In genomic region chr15:41161336-41161735, GRCh38 we compare ENCODE assay signal across 16 cellular contexts. TPM values are rescaled to one million over a fixed set of nuclear protein-coding genes. Genes with fewer than 3 reads are reported as not detected.
DNase-seq lines count a peak whose midpoint lies in the region; ATAC-seq lines count a peak whose summit lies in the region.
"Had no signal": no experiment of that assay in that cellular context is flagged by ENCODE, and none has a peak within 500 bp of the region (broad histone marks: within the 10 kb centered on the region; RNA-seq: fewer than 3 reads in every experiment).

No MANE protein-coding gene starts in this region.

- H3K4ac ChIP-seq in mesenchymal stem cell (ENCODE audit: low read depth in 1 of 2, low read length in 2 of 2) = no peak overlapping the region

- no peaks in the 10 kb centered on the region for H3K27me3 ChIP-seq in SJSA1 (replicated peaks)
- H3K27me3 ChIP-seq in mesenchymal stem cell (ENCODE audit: control insufficient read depth in 1 of 2, insufficient read depth in 1 of 2, low read length in 2 of 2) = no peaks in the 10 kb centered on the region

- WGBS in mesenchymal stem cell = 78% methylated on average over 3 of the region's 6 CpGs

- no peak overlapping the region for H3K23ac ChIP-seq in mesenchymal stem cell (ENCODE audit: low read length in 2 of 2)

- H4K91ac ChIP-seq in mesenchymal stem cell (ENCODE audit: low read length) = no peak overlapping the region

- H3K9me3 ChIP-seq in SJSA1 (replicated peaks) (no peaks in the 10 kb centered on the region), mesenchymal stem cell (ENCODE audit: control insufficient read depth, low read length) (no peaks in the 10 kb centered on the region)

- no peak overlapping the region for H2BK12ac ChIP-seq in mesenchymal stem cell (ENCODE audit: low read length in 2 of 2)

- no peak overlapping the region for H3K14ac ChIP-seq in mesenchymal stem cell (ENCODE audit: low read length in 2 of 2)

- no peak overlapping the region for H3K4me3 ChIP-seq in SJSA1
- no peak overlapping the region for H3K4me3 ChIP-seq in mesenchymal stem cell (ENCODE audit: insufficient read depth in 1 of 2, low read depth in 1 of 2, low read length in 2 of 2)

- no peak overlapping the region for H2AK5ac ChIP-seq in mesenchymal stem cell (ENCODE audit: low read length, severe bottlenecking)

- no peak overlapping the region for H2BK15ac ChIP-seq in mesenchymal stem cell (ENCODE audit: low read depth, poor library complexity, severe bottlenecking)

- DNase-seq in Caki2 (ENCODE audit: low read depth) (peak; percentile 25), SJSA1 (ENCODE audit: low read depth in 1 of 2, low spot score in 2 of 2) (no peak), epithelial cell of prostate (ENCODE audit: low read depth, low spot score) (peak; percentile 5), mesenchymal stem cell (peak; percentile 4), NCI-H510A treated with DMSO at 0.1 percent for 48 hours (lab: John Stamatoyannopoulos, UW) (no peak)
- DNase-seq in stimulated activated naive CD4-positive, alpha-beta T cell (lab: John Stamatoyannopoulos, UW) = no peak
- DNase-seq in effector CD8-positive, alpha-beta T cell (lab: John Stamatoyannopoulos, UW) = no peak
- DNase-seq: activated CD4-positive, alpha-beta T cell treated with anti-CD3 and anti-CD28 coated beads, Interleukin-2, amount 50 U/mL, for 4 hours; activated naive CD4-positive, alpha-beta T cell; anterior cingulate cortex; CD4-positive, alpha-beta memory T cell; NCI-H187 treated with DMSO at 0.1 percent for 48 hours; NCI-H446 treated with DMSO at 0.1 percent for 48 hours; RPMI8226 had no signal

- no peak overlapping the region for H3K18ac ChIP-seq in mesenchymal stem cell (ENCODE audit: low read depth in 1 of 2, low read length in 2 of 2)

- H2AFZ ChIP-seq in mesenchymal stem cell (ENCODE audit: low read depth, low read length) = no peak overlapping the region

- peak overlapping the region; percentile 84 for H3K27ac ChIP-seq in SJSA1
- no peak overlapping the region for H3K27ac ChIP-seq in epithelial cell of prostate
- no peak overlapping the region for H3K27ac ChIP-seq in mesenchymal stem cell (ENCODE audit: low read length, poor library complexity, severe bottlenecking)
- H3K27ac ChIP-seq: KMS-11 had no signal

- no peak overlapping the region for H4K8ac ChIP-seq in mesenchymal stem cell (ENCODE audit: low read length)

- H3K36me3 ChIP-seq in SJSA1 (no peaks in the 10 kb centered on the region), mesenchymal stem cell (ENCODE audit: control insufficient read depth in 1 of 2, insufficient read depth in 2 of 2, low read depth in 1 of 2, low read length in 2 of 2) (no peaks in the 10 kb centered on the region)

- ATAC-seq in GM19328 (IDR thresholded peaks at IDR 0.05; ENCODE audit: unreplicated experiment) = no peak

- in situ Hi-C loops in Caki2 (cut with HindIII; ENCODE audit: low pct_unique_long_range_greater_than_20kb, low sequenced_read_pairs) = no loop called here

- H3K4me2 ChIP-seq in mesenchymal stem cell (ENCODE audit: low read length, poor library complexity, severe bottlenecking) = no peak overlapping the region
- H3K4me2 ChIP-seq: KMS-11 had no signal

- H3K9ac ChIP-seq in mesenchymal stem cell (ENCODE audit: low read length) = no peak overlapping the region
- H3K9ac ChIP-seq: KMS-11 had no signal

- H3K4me1 ChIP-seq in SJSA1 (replicated peaks) = peaks cover 22% of the 10 kb centered on the region
- peaks cover 3% of the 10 kb centered on the region for H3K4me1 ChIP-seq in mesenchymal stem cell (ENCODE audit: control insufficient read depth, insufficient read depth, low read depth, low read length)

- no peak overlapping the region for H2BK5ac ChIP-seq in mesenchymal stem cell (ENCODE audit: low read depth, low read length, poor library complexity, severe bottlenecking)

- H2BK120ac ChIP-seq in mesenchymal stem cell (ENCODE audit: low read depth, low read length) = no peak overlapping the region

- no peaks in the 10 kb centered on the region for H3K79me1 ChIP-seq in mesenchymal stem cell (replicated peaks; ENCODE audit: low read length, poor library complexity, severe bottlenecking)

RNA-seq across cellular contexts. Expression of gene INO80, which starts 45.3 kb away (rescaled TPM):
- 41.1 and 45.9 TPM in 2 replicates for total RNA-seq in Caki2 (2014; rRNA removed; shearing (Covaris generic); ENCODE audit: low replicate concordance)
- 25.5 and 35.0 TPM in 2 replicates for total RNA-seq in SJSA1 (2014; rRNA removed; shearing (Covaris generic))
- 8.4 TPM for polyA plus RNA-seq in mesenchymal stem cell (2013, experiment 1 of 2)
- polyA plus RNA-seq in mesenchymal stem cell (2013, experiment 2 of 2) = 8.1 TPM

Comparison
In these comparisons a context has a peak if more than half of its experiments do, and no peak if none do; other contexts are left out.
1. DNase-seq: peak in Caki2 (single experiment), epithelial cell of prostate (single experiment) and mesenchymal stem cell (single experiment); none in SJSA1 (0 of 2), NCI-H510A treated with DMSO at 0.1 percent for 48 hours (single experiment), stimulated activated naive CD4-positive, alpha-beta T cell (0 of 6) and effector CD8-positive, alpha-beta T cell (single experiment).